In the genomic region with DNA sequence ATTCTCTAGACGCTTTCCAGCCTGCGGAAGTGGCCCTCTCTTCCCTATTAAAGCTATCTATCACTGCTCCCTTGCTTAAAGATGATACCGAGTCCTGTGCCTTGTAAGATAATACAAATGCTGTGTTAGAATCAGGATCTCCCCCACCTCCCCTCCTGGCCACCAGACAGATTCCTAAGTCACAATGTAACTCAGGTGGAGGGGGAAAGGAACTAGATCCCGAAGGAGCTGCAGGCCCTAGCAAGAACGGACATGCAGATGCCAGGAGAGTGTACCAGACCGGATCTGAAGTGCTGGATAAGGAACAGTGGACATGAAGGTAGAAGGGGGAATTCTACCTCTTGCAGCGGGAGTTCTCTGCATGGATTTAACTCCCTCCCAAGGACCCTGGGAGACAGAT, we compare ENCODE assay signal across 17 cellular contexts.
"Had no signal": no experiment of that assay in that cellular context is flagged by ENCODE, and none has a peak within 500 bp of the region (broad histone marks: within the 10 kb centered on the region; RNA-seq: fewer than 3 reads in every experiment).

No MANE protein-coding gene starts in this region.

- DNase-seq: activated naive CD4-positive, alpha-beta T cell treated with anti-CD3 and anti-CD28 coated beads for 36 hours; activated naive CD8-positive, alpha-beta T cell treated with anti-CD3 and anti-CD28 coated beads, Interleukin-2, amount 10 ng/mL, durations not matched to agents 7 days and 5 days; activated T-cell treated with anti-CD3 and anti-CD28 coated beads, Interleukin-2, amount 50 U/mL, for 4 hours; dermis blood vessel endothelial cell; effector memory CD4-positive, alpha-beta T cell; hypothalamus; lower lobe of right lung; naive thymus-derived CD8-positive, alpha-beta T cell; retina; stimulated activated CD4-positive, alpha-beta T cell treated with anti-CD3 and anti-CD28 coated beads, Interleukin-4, amount 100 ng/mL, for 1 hour; stimulated activated naive CD4-positive, alpha-beta T cell treated with Interleukin-2 at 50 U/mL for 16 hours; T-helper 9 cell; thyroid gland had no signal

- H3K36me3 ChIP-seq: cardiac muscle cell, gastroesophageal sphincter, lower lobe of right lung, thyroid gland had no signal

- H3K9me3 ChIP-seq: gastroesophageal sphincter, lower lobe of right lung, thyroid gland had no signal

- H3K4me3 ChIP-seq: cardiac muscle cell, gastroesophageal sphincter, lower lobe of right lung, thyroid gland had no signal

- ATAC-seq: activated T-cell treated with anti-CD3 and anti-CD28 coated beads, Interleukin-2, amount 50 U/mL, for 4 hours; gastroesophageal sphincter; left colon; lower lobe of right lung; naive thymus-derived CD8-positive, alpha-beta T cell; WTC11 had no signal

- H3K4me1 ChIP-seq: gastroesophageal sphincter, lower lobe of right lung, thyroid gland had no signal

- H3K27ac ChIP-seq: cardiac muscle cell, gastroesophageal sphincter, lower lobe of right lung, thyroid gland had no signal

- H3K27me3 ChIP-seq: cardiac muscle cell, gastroesophageal sphincter, thyroid gland had no signal
